2 cellular contexts compared by ENCODE assay signal in genomic region chr6:118706702-118707101, GRCh38.
TF ChIP-seq lines count a peak whose summit lies in the region.

No MANE protein-coding gene starts in this region.

TF ChIP-seq in SK-N-SH, 30 proteins besides CTCF, POLR2A, EP300 and RAD21 (continued from another document):
- TF ChIP-seq PBX3 (IDR thresholded peaks at IDR 0.05): no peak
- TF ChIP-seq SMC3 (IDR thresholded peaks at IDR 0.05; ENCODE audit: low read depth, low read length): no peak
- no peak for TF ChIP-seq RXRA (IDR thresholded peaks at IDR 0.05; ENCODE audit: borderline replicate concordance, low read depth)
TF ChIP-seq in SK-N-SH: peak in this region for 0.

TF ChIP-seq in SK-N-SH treated with all-trans-retinoic acid at 6 μM for 48 hours, 23 proteins besides CTCF, POLR2A, EP300 and RAD21 (continued from another document):
- TF ChIP-seq TSHZ2 (CRISPR knock-in tag; IDR thresholded peaks at IDR 0.05) (no peak), ZNF565 (CRISPR knock-in tag; conservative IDR thresholded peaks at IDR 0.05; ENCODE audit: low read depth) (no peak), SNAI2 (CRISPR knock-in tag; IDR thresholded peaks at IDR 0.05) (no peak), GLIS3 (CRISPR knock-in tag; IDR thresholded peaks at IDR 0.05) (no peak)
